ENCODE assay signal across 9 cellular contexts in genomic region chr17:61314368-61315078, GRCh38.
DNase-seq lines count a peak whose midpoint lies in the region; ATAC-seq and TF ChIP-seq lines count a peak whose summit lies in the region.
"Had no signal": no experiment of that assay in that cellular context is flagged by ENCODE, and none has a peak within 500 bp of the region (broad histone marks: within the 10 kb centered on the region; RNA-seq: fewer than 3 reads in every experiment).

No MANE protein-coding gene starts in this region.

- no peaks in the 10 kb centered on the region for H3K36me3 Mint-ChIP-seq in Calu3 (ENCODE audit: insufficient read depth, unreplicated experiment)

- peak overlapping the region in 47 of 59 donors; percentile 15 to 80 (median 55) for H3K27ac ChIP-seq in dorsolateral prefrontal cortex
- peak overlapping the region; percentile 48 for H3K27ac ChIP-seq in urinary bladder (ENCODE audit: low read depth)

- H3K27ac Mint-ChIP-seq in Calu3 (ENCODE audit: unreplicated experiment) = no peak overlapping the region

- CTCF ChIA-PET in Calu3 (lab: Charles Lee) = no interaction called here

- no peaks in the 10 kb centered on the region for H3K4me1 ChIP-seq in urinary bladder (ENCODE audit: insufficient read depth)

- ATAC-seq in GM21529 (IDR thresholded peaks at IDR 0.05; ENCODE audit: unreplicated experiment) = no peak

- peaks cover 21% of the 10 kb centered on the region for H3K27me3 Mint-ChIP-seq in Calu3 (ENCODE audit: unreplicated experiment)

- no peaks in the 10 kb centered on the region for H3K27me3 ChIP-seq in dorsolateral prefrontal cortex

- H3K36me3 ChIP-seq in urinary bladder (ENCODE audit: insufficient read depth) = no peaks in the 10 kb centered on the region

- no TSS peak for BruUV-seq in Calu3 (replicated peaks; lab: Mats Ljungman, UMichigan)

- TF ChIP-seq CTCF in dorsolateral prefrontal cortex (IDR thresholded peaks at IDR 0.05 in 54 of 56, conservative IDR thresholded peaks at IDR 0.05 in 2 of 56; ENCODE audit: low read depth in 1 of 56, partially characterized antibody in 56 of 56) = peak in 3 of 56 donors; percentile 12 to 28 (median 18)
- TF ChIP-seq CTCF in Calu3 (IDR thresholded peaks at IDR 0.05; ENCODE audit: unreplicated experiment) = no peak

- peak; percentile 32 for DNase-seq in NCI-H2171 treated with DMSO at 0.1 percent for 48 hours (lab: John Stamatoyannopoulos, UW)
- no peak for DNase-seq in NCI-H2171 (lab: John Stamatoyannopoulos, UW)
- peak in 3 of 10 donors; percentile 15 to 40 (median 39) for DNase-seq in dorsolateral prefrontal cortex
- peak; percentile 81 for DNase-seq in medulla oblongata (ENCODE audit: extremely low spot score)
- no peak for DNase-seq in Calu3
- DNase-seq in glomerular visceral epithelial cell (ENCODE audit: extremely low spot score) = no peak
- DNase-seq: 8988T had no signal

- H3K9me3 Mint-ChIP-seq in Calu3 (ENCODE audit: low read depth, unreplicated experiment) = no peaks in the 10 kb centered on the region

- intact Hi-C loops in dorsolateral prefrontal cortex (cut with DNase I) (loop anchor here in 1 of 2 donors (10.0 kb wide), 1 partner anchor 110 kb away; no protein-coding TSS in a partner anchor), Calu3 (cut with micrococcal nuclease; ENCODE audit: unreplicated experiment) (no loop called here)

- WGBS in urinary bladder = 23% methylated on average over 8 of the region's 8 CpGs

- H3K4me1 Mint-ChIP-seq in Calu3 (ENCODE audit: low read depth, unreplicated experiment) = no peaks in the 10 kb centered on the region

- no peak overlapping the region for H3K4me3 ChIP-seq in dorsolateral prefrontal cortex
- H3K4me3 ChIP-seq in urinary bladder (ENCODE audit: low read depth, low read length) = no peak overlapping the region

- no peak overlapping the region for H3K4me3 Mint-ChIP-seq in Calu3 (ENCODE audit: low read depth, unreplicated experiment)

Comparison
In these comparisons a context has a peak if more than half of its experiments do, and no peak if none do; other contexts are left out.
1. DNase-seq: peak in NCI-H2171 treated with DMSO at 0.1 percent for 48 hours (single experiment) and medulla oblongata (single experiment); none in NCI-H2171 (single experiment), Calu3 (single experiment) and glomerular visceral epithelial cell (single experiment).